ENCODE assay signal across 17 cellular contexts in the genomic region with DNA sequence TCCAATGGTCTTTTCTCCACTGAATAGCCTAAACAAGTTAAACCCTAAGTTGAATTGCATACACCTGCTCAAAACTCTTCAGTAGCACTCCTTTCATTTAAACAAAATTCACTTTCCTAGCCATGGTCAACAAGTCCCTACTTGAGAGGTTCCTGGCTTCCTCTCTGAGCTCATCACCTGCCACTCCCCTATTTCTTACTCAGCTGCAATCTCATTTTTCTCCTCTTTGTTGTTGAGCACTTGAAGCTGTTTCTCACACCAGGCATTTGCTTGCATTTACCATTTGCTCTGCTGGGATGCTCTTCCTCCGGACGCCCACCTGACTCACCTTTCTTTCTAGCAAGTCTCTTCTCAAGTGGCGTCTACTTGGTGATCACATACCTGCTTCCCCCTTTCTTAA. TPM values are rescaled to one million over a fixed set of nuclear protein-coding genes. Genes with fewer than 3 reads are reported as not detected.
A peak's percentile ranks its signal among the peaks of the same experiment; 100 is the strongest.
DNase-seq lines count a peak whose midpoint lies in the region; FAIRE-seq lines count a peak whose summit lies in the region.
"Had no signal": no experiment of that assay in that cellular context is flagged by ENCODE, and none has a peak within 500 bp of the region (broad histone marks: within the 10 kb centered on the region; RNA-seq: fewer than 3 reads in every experiment).

No MANE protein-coding gene starts in this region.

- no peaks in the 10 kb centered on the region for H4K20me1 ChIP-seq in GM23248 (ENCODE audit: insufficient read depth)

- H3K9ac ChIP-seq in GM23248 = no peak overlapping the region

- WGBS in GM23248 (ENCODE audit: low coverage in 1 of 2, low lambda C conversion rate in 2 of 2, missing lambda C conversion rate in 2 of 2), 2 experiments = 62 to 67% methylated on average over 3 of the region's 3 CpGs
- WGBS in small intestine, 3 donors = 64 to 90% (median 78%) methylated on average over 3 of the region's 3 CpGs

- no peak for FAIRE-seq in small intestine (lab: Jason Lieb, UNC)
- FAIRE-seq: astrocyte had no signal

- no peaks in the 10 kb centered on the region for H3K9me2 ChIP-seq in GM23248 (ENCODE audit: insufficient read depth)

- no peak overlapping the region for H2AFZ ChIP-seq in GM23248

- no peak overlapping the region for H3K4me2 ChIP-seq in GM23248 (ENCODE audit: unreplicated experiment)

- H3K4me1 ChIP-seq in GM23248 (ENCODE audit: insufficient read depth) (peaks cover 19% of the 10 kb centered on the region), small intestine (ENCODE audit: control insufficient read depth in 2 of 2, insufficient read depth in 1 of 2, low read depth in 1 of 2, low read length in 1 of 2) (peaks cover 3% of the 10 kb centered on the region in 2 donors)

- no peaks in the 10 kb centered on the region for H3K27me3 ChIP-seq in GM23248 (replicated peaks; ENCODE audit: insufficient read depth)
- no peaks in the 10 kb centered on the region for H3K27me3 ChIP-seq in small intestine (ENCODE audit: control insufficient read depth in 2 of 2, insufficient read depth in 2 of 2, low read length in 2 of 2)
- H3K27me3 ChIP-seq: spleen had no signal

- H3K9me3 ChIP-seq in GM23248 (ENCODE audit: low read depth) (no peaks in the 10 kb centered on the region), small intestine (ENCODE audit: control insufficient read depth, low read depth) (no peaks in the 10 kb centered on the region)
- H3K9me3 ChIP-seq: spleen had no signal

- peak; percentile 24 for DNase-seq in GM23248
- peak; percentile 28 to 39 for DNase-seq in NCI-H187 (lab: John Stamatoyannopoulos, UW)
- peak; percentile 96 for DNase-seq in epithelial cell of prostate (ENCODE audit: low read depth, low spot score)
- no peak for DNase-seq in activated effector memory CD4-positive, alpha-beta T cell treated with Interleukin-2 at 50 U/mL for 16 hours
- DNase-seq in EL = no peak
- DNase-seq in small intestine = no peak
- DNase-seq: activated CD4-positive, alpha-beta T cell treated with anti-CD3 and anti-CD28 coated beads for 1 hour; cerebellar nuclear complex; H9; NCI-H1436; NCI-H510A; spleen; stimulated activated CD4-positive, alpha-beta T cell treated with anti-CD3 and anti-CD28 coated beads, Interleukin-4, amount 100 ng/mL, for 4 hours; stimulated activated naive CD8-positive, alpha-beta T cell treated with anti-CD3 and anti-CD28 coated beads, Interleukin-15, amount 100 ng/mL, for 72 hours; SW 1271 had no signal

- no peaks in the 10 kb centered on the region for H3K79me2 ChIP-seq in GM23248 (ENCODE audit: insufficient read depth)

- H3K4me3 ChIP-seq in GM23248 (no peak overlapping the region), skin epidermis (no peak overlapping the region), small intestine (ENCODE audit: low read depth in 1 of 2, low read length in 2 of 2) (no peak overlapping the region)
- H3K4me3 ChIP-seq: spleen had no signal

- H3K36me3 ChIP-seq in GM23248 (ENCODE audit: low read depth) (no peaks in the 10 kb centered on the region), small intestine (ENCODE audit: control insufficient read depth in 2 of 2, insufficient read depth in 2 of 2, low read length in 2 of 2) (no peaks in the 10 kb centered on the region)
- H3K36me3 ChIP-seq: spleen had no signal

- no peak overlapping the region for H3K27ac ChIP-seq in GM23248
- peak overlapping the region; percentile 99 for H3K27ac ChIP-seq in epithelial cell of prostate
- H3K27ac ChIP-seq in skin epidermis = peak overlapping the region in 15 of 21 experiments; percentile 1 to 73 (median 46)
- H3K27ac ChIP-seq in small intestine (ENCODE audit: low read depth in 1 of 2, low read length in 1 of 2) = no peak overlapping the region
- H3K27ac ChIP-seq: spleen had no signal

- no peaks in the 10 kb centered on the region for H3F3A ChIP-seq in GM23248 (ENCODE audit: insufficient read depth)

- in situ Hi-C loops in GM23248 (cut with MboI) = no loop called here

RNA-seq across cellular contexts. Expression of gene EDN1, which starts 38.5 kb away (rescaled TPM):
- total RNA-seq in GM23248 (2014; rRNA removed; shearing (Covaris generic)) = 1.8 and 6.3 TPM in 2 replicates
- 4.1 and 5.2 TPM in 2 replicates for polyA plus RNA-seq in GM23248 (2016; fragmentation: Nextera tagmentation; extraction: Ambion mirVana)
- polyA plus RNA-seq in small intestine = 10 to 100 TPM in 1 of 3 donors, 1 to 10 TPM in 2; 7.3 to 10.1 (median 9.7) TPM

Comparison
In these comparisons a context has a peak if more than half of its experiments do, and no peak if none do; other contexts are left out.
1. DNase-seq: peak in GM23248 (single experiment), NCI-H187 (2 of 2) and epithelial cell of prostate (single experiment); none in activated effector memory CD4-positive, alpha-beta T cell treated with Interleukin-2 at 50 U/mL for 16 hours (single experiment), EL (single experiment) and small intestine (single experiment).
2. H3K27ac ChIP-seq: peak in epithelial cell of prostate (single experiment) and skin epidermis (15 of 21); none in GM23248 (single experiment) and small intestine (0 of 2).